8 cellular contexts compared by ENCODE assay signal in the genomic region with DNA sequence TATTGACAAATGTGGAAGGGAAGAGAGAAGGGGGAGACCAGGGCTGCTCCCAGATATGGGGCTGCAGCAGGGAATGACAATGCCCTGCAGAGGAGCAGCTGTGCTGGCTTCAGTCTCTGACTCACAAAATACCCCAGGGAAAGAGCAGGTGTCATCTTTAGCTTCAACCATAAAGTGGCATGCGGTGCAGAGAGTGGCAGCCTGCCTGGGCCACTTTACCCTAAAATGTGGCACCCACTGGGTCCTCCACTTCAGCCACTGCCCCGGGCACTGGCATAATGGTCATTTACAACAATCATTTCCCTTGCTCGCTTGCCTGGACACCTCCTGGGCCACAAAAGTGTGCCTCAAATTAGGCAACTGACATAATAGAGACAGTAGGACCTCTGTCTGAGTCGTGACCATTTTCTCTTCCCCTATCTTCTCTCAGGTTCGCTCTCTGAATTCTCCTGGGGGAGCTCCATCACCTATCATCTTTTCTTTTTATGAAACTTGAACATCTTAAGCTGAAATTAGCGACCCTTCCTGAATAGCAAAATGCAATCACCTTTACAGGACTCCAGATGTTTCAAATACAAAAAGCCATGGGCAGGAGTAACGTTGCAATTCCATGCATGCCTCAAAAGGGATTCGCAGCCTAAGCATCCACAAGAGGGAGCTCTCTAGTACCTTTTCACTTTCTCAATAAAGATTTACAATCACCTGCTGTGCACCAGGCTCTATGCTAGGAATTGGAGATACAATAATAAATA.
DNase-seq lines count a peak whose midpoint lies in the region; ATAC-seq and TF ChIP-seq lines count a peak whose summit lies in the region.

No MANE protein-coding gene starts in this region.

- peak; percentile 25 for DNase-seq in Daoy (ENCODE audit: low read depth)
- DNase-seq in GM20000 (ENCODE audit: low spot score) = peak; percentile 48
- peak; percentile 37 for DNase-seq in NCI-H2227 treated with DMSO at 0.1 percent for 48 hours (lab: John Stamatoyannopoulos, UW)
- peak; percentile 27 for DNase-seq in activated naive CD4-positive, alpha-beta T cell treated with anti-CD3 and anti-CD28 coated beads, Interleukin-2, amount 10 ng/mL, durations not matched to agents 7 days and 5 days
- DNase-seq in iPS-NIHi7 (ENCODE audit: extremely low spot score) = peak; percentile 73
- DNase-seq in stimulated activated naive CD8-positive, alpha-beta T cell treated with anti-CD3 and anti-CD28 coated beads, Interleukin-15, amount 100 ng/mL, for 72 hours = peak; percentile 7 to 11
- no peak for DNase-seq in sciatic nerve (ENCODE audit: low spot score)

- H3K36me3 Mint-ChIP-seq in activated naive CD4-positive, alpha-beta T cell treated with anti-CD3 and anti-CD28 coated beads, Interleukin-2, amount 10 ng/mL, durations not matched to agents 7 days and 5 days = no peaks in the 10 kb centered on the region

- peak; percentile 52 for TF ChIP-seq CTCF in GM20000 (IDR thresholded peaks at IDR 0.05; ENCODE audit: extremely low read depth, missing control alignments)

- peak; percentile 66 for ATAC-seq in HG03460 (IDR thresholded peaks at IDR 0.05; ENCODE audit: unreplicated experiment)
- no peak for ATAC-seq in stimulated activated naive CD8-positive, alpha-beta T cell treated with anti-CD3 and anti-CD28 coated beads, Interleukin-15, amount 100 ng/mL, for 72 hours
- no peak for ATAC-seq in sciatic nerve

- H3K27me3 Mint-ChIP-seq in activated naive CD4-positive, alpha-beta T cell treated with anti-CD3 and anti-CD28 coated beads, Interleukin-2, amount 10 ng/mL, durations not matched to agents 7 days and 5 days = peaks cover 6% of the 10 kb centered on the region
- peaks cover 12% of the 10 kb centered on the region for H3K27me3 Mint-ChIP-seq in stimulated activated naive CD8-positive, alpha-beta T cell treated with anti-CD3 and anti-CD28 coated beads, Interleukin-15, amount 100 ng/mL, for 72 hours

- CTCF ChIA-PET in activated naive CD4-positive, alpha-beta T cell treated with anti-CD3 and anti-CD28 coated beads, Interleukin-2, amount 10 ng/mL, durations not matched to agents 7 days and 5 days (lab: Charles Lee) = interaction anchor here (0.6 to 4.1 kb wide), 18 partner anchors 12 to 881 kb away, joined by 3 to 16 read pairs (median 3); no protein-coding TSS in a partner anchor

- H3K4me1 Mint-ChIP-seq in activated naive CD4-positive, alpha-beta T cell treated with anti-CD3 and anti-CD28 coated beads, Interleukin-2, amount 10 ng/mL, durations not matched to agents 7 days and 5 days = no peaks in the 10 kb centered on the region
- H3K4me1 Mint-ChIP-seq in stimulated activated naive CD8-positive, alpha-beta T cell treated with anti-CD3 and anti-CD28 coated beads, Interleukin-15, amount 100 ng/mL, for 72 hours = no peaks in the 10 kb centered on the region

- H3K9me3 Mint-ChIP-seq in activated naive CD4-positive, alpha-beta T cell treated with anti-CD3 and anti-CD28 coated beads, Interleukin-2, amount 10 ng/mL, durations not matched to agents 7 days and 5 days = no peaks in the 10 kb centered on the region
- peaks cover 0 to 3% of the 10 kb centered on the region in 2 donors for H3K9me3 Mint-ChIP-seq in stimulated activated naive CD8-positive, alpha-beta T cell treated with anti-CD3 and anti-CD28 coated beads, Interleukin-15, amount 100 ng/mL, for 72 hours

- H3K27ac Mint-ChIP-seq in activated naive CD4-positive, alpha-beta T cell treated with anti-CD3 and anti-CD28 coated beads, Interleukin-2, amount 10 ng/mL, durations not matched to agents 7 days and 5 days = no peak overlapping the region
- H3K27ac Mint-ChIP-seq in stimulated activated naive CD8-positive, alpha-beta T cell treated with anti-CD3 and anti-CD28 coated beads, Interleukin-15, amount 100 ng/mL, for 72 hours = no peak overlapping the region

- intact Hi-C loops in sciatic nerve (cut with DNase I) = no loop called here

- no peak overlapping the region for H3K4me3 Mint-ChIP-seq in activated naive CD4-positive, alpha-beta T cell treated with anti-CD3 and anti-CD28 coated beads, Interleukin-2, amount 10 ng/mL, durations not matched to agents 7 days and 5 days
- no peak overlapping the region for H3K4me3 Mint-ChIP-seq in stimulated activated naive CD8-positive, alpha-beta T cell treated with anti-CD3 and anti-CD28 coated beads, Interleukin-15, amount 100 ng/mL, for 72 hours
